ENCODE assay signal across 1 cellular context in genomic region chr6:45655630-45656422, GRCh38.
TF ChIP-seq lines count a peak whose summit lies in the region.

No MANE protein-coding gene starts in this region.

TF ChIP-seq in HepG2, 621 proteins besides CTCF, POLR2A, EP300 and RAD21 (continued from another document):
- TF ChIP-seq, protein P1, sequence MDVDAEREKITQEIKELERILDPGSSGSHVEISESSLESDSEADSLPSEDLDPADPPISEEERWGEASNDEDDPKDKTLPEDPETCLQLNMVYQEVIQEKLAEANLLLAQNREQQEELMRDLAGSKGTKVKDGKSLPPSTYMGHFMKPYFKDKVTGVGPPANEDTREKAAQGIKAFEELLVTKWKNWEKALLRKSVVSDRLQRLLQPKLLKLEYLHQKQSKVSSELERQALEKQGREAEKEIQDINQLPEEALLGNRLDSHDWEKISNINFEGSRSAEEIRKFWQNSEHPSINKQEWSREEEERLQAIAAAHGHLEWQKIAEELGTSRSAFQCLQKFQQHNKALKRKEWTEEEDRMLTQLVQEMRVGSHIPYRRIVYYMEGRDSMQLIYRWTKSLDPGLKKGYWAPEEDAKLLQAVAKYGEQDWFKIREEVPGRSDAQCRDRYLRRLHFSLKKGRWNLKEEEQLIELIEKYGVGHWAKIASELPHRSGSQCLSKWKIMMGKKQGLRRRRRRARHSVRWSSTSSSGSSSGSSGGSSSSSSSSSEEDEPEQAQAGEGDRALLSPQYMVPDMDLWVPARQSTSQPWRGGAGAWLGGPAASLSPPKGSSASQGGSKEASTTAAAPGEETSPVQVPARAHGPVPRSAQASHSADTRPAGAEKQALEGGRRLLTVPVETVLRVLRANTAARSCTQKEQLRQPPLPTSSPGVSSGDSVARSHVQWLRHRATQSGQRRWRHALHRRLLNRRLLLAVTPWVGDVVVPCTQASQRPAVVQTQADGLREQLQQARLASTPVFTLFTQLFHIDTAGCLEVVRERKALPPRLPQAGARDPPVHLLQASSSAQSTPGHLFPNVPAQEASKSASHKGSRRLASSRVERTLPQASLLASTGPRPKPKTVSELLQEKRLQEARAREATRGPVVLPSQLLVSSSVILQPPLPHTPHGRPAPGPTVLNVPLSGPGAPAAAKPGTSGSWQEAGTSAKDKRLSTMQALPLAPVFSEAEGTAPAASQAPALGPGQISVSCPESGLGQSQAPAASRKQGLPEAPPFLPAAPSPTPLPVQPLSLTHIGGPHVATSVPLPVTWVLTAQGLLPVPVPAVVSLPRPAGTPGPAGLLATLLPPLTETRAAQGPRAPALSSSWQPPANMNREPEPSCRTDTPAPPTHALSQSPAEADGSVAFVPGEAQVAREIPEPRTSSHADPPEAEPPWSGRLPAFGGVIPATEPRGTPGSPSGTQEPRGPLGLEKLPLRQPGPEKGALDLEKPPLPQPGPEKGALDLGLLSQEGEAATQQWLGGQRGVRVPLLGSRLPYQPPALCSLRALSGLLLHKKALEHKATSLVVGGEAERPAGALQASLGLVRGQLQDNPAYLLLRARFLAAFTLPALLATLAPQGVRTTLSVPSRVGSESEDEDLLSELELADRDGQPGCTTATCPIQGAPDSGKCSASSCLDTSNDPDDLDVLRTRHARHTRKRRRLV (CRISPR knock-in tag; IDR thresholded peaks at IDR 0.05): no peak
- TF ChIP-seq CC2D1A (CRISPR knock-in tag; IDR thresholded peaks at IDR 0.05): no peak
- no peak for TF ChIP-seq FOXO4 (CRISPR knock-in tag; conservative IDR thresholded peaks at IDR 0.05)
- TF ChIP-seq RCOR2 (CRISPR knock-in tag; IDR thresholded peaks at IDR 0.05): no peak
- no peak for TF ChIP-seq HMGXB4 (CRISPR knock-in tag; IDR thresholded peaks at IDR 0.05; ENCODE audit: borderline replicate concordance in 1 of 2, low read depth in 1 of 2)
- no peak for TF ChIP-seq ZNF256 (CRISPR knock-in tag; conservative IDR thresholded peaks at IDR 0.05)
- TF ChIP-seq GMEB1 (CRISPR knock-in tag; IDR thresholded peaks at IDR 0.05; ENCODE audit: borderline replicate concordance): no peak
